ENCODE assay signal across 12 cellular contexts in the genomic region with DNA sequence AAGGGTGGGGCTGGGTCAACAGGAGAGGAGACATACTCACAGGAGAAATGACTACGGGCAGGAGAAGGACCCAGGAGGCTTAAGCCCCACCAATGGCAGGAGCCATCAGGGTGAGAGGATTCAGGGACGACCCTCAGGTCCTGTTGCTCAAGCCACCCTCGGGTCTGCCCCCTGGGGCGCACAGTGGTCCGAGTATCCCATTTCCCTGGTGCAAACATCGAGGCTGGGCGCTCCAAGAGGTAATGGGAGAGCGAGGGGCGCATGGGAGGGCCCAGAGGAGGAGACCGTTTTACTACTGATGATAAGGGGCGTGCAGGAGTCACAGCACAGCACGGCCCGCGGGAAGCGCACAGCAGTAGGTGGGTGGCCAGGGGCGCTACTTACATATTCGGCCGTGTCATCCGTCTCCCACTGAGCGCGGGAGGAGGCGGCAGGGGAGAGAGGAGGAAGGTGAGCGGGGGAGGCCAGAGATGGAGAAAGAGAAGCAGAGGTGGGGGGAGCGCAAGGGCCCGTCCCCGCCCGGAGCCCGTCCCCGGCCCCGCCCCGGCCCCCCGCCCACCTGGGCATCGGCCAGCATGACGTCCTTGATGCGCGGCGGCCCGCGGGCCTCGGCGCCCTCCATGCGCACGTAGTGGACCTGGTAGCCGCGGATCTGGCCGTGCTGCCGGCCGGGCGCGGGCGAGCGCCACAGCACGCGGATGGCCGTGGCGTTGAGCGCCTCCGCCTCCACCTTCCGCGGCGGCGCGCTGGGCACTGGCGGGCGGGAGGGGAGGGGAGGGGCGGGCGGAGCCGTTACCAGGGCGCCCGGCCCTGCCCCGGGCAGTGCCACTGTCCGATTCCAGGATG.
DNase-seq lines count a peak whose midpoint lies in the region; ATAC-seq, FAIRE-seq and TF ChIP-seq lines count a peak whose summit lies in the region.
"Had no signal": no experiment of that assay in that cellular context is flagged by ENCODE, and none has a peak within 500 bp of the region (broad histone marks: within the 10 kb centered on the region; RNA-seq: fewer than 3 reads in every experiment).

No MANE protein-coding gene starts in this region.

- in situ Hi-C loops in HepG2 (cut with HindIII; ENCODE audit: extremely low pct_ligation_motif_present, low pct_unique_long_range_greater_than_20kb) = no loop called here

- H3K27me3 ChIP-seq in HepG2 (ENCODE audit: control insufficient read depth in 1 of 2, insufficient read depth in 2 of 2, low read length in 2 of 2) = no peaks in the 10 kb centered on the region
- no peaks in the 10 kb centered on the region for H3K27me3 ChIP-seq in right lobe of liver
- H3K27me3 ChIP-seq in adipocyte (replicated peaks; ENCODE audit: control insufficient read depth, insufficient read depth, low read length) = no peaks in the 10 kb centered on the region
- H3K27me3 ChIP-seq in lower lobe of right lung (ENCODE audit: low read depth) = no peaks in the 10 kb centered on the region

- ATAC-seq in HepG2 (no peak), right lobe of liver (no peak), lower lobe of right lung (peak; percentile 52 to 61)

- H3K36me3 ChIP-seq in HepG2 (replicated peaks in 1 of 2; ENCODE audit: control insufficient read depth in 1 of 2, insufficient read depth in 2 of 2, low read length in 2 of 2) = peaks cover 0 to 1% of the 10 kb centered on the region in 2 experiments; a peak in 2 of 5 replicates
- no peaks in the 10 kb centered on the region for H3K36me3 ChIP-seq in right lobe of liver
- peaks cover 40% of the 10 kb centered on the region for H3K36me3 ChIP-seq in adipocyte (ENCODE audit: control insufficient read depth, insufficient read depth, low read length, severe bottlenecking)
- H3K36me3 ChIP-seq in lower lobe of right lung = peaks cover 4% of the 10 kb centered on the region

- H3K27ac ChIP-seq in HepG2 (ENCODE audit: extremely low read length, insufficient read depth, low read length) (no peak overlapping the region), right lobe of liver (no peak overlapping the region), lower lobe of right lung (no peak overlapping the region)

- no peak for TF ChIP-seq RAD21 in HepG2 (CRISPR knock-in tag; IDR thresholded peaks at IDR 0.05)

- TF ChIP-seq CTCF in HepG2 (CRISPR knock-in tag; IDR thresholded peaks at IDR 0.05) = no peak
- TF ChIP-seq CTCF in right lobe of liver (IDR thresholded peaks at IDR 0.05) = no peak
- TF ChIP-seq CTCF in lower lobe of right lung (IDR thresholded peaks at IDR 0.05) = no peak

- no peak for TF ChIP-seq EP300 in HepG2 (IDR thresholded peaks at IDR 0.05; ENCODE audit: low read depth in 2 of 2, low read length in 2 of 2)
- no peak for TF ChIP-seq EP300 in HepG2 (CRISPR knock-in tag; IDR thresholded peaks at IDR 0.05; ENCODE audit: borderline replicate concordance)

- DNase-seq in HepG2 (ENCODE audit: low spot score) = no peak
- DNase-seq in right lobe of liver = no peak
- peak; percentile 48 for DNase-seq in adipocyte (ENCODE audit: low read depth)
- DNase-seq in lower lobe of right lung = no peak
- DNase-seq in iPS-NIHi7 (ENCODE audit: extremely low spot score) = no peak
- DNase-seq in SIG-M5 (lab: John Stamatoyannopoulos, UW) = no peak
- no peak for DNase-seq in DMS153 treated with DMSO at 0.1 percent for 48 hours (lab: John Stamatoyannopoulos, UW; ENCODE audit: unreplicated experiment)
- DNase-seq in activated CD4-positive, alpha-beta T cell treated with anti-CD3 and anti-CD28 coated beads, Interleukin-2, amount 50 U/mL, for 48 hours = no peak
- DNase-seq: CD4-positive, alpha-beta memory T cell; midbrain; NCI-H526 treated with DMSO at 0.1 percent for 48 hours; T-helper 1 cell had no signal

- no peaks in the 10 kb centered on the region for H4K20me1 ChIP-seq in HepG2 (ENCODE audit: insufficient read depth, low read length)

- POLR2A ChIA-PET in HepG2 (lab: Yijun Ruan, JAX) = no interaction called here

- H3K4me3 ChIP-seq in HepG2 (replicated peaks in 1 of 3; ENCODE audit: insufficient read depth in 1 of 3, low read depth in 2 of 3, low read length in 3 of 3) (no peak overlapping the region), right lobe of liver (no peak overlapping the region), adipocyte (ENCODE audit: low read length) (no peak overlapping the region), lower lobe of right lung (peak overlapping the region; percentile 11)

- no peaks in the 10 kb centered on the region for H3K79me2 ChIP-seq in HepG2 (ENCODE audit: insufficient read depth, low read length)

- no TSS peak for BruUV-seq in HepG2 (replicated peaks; lab: Mats Ljungman, UMichigan)

- H3K9me3 ChIP-seq in HepG2 (ENCODE audit: low read length) (no peaks in the 10 kb centered on the region), right lobe of liver (no peaks in the 10 kb centered on the region), adipocyte (ENCODE audit: control insufficient read depth, low read length) (no peaks in the 10 kb centered on the region), lower lobe of right lung (no peaks in the 10 kb centered on the region)

- intact Hi-C loops in HepG2 (cut with micrococcal nuclease; ENCODE audit: unreplicated experiment) (no loop called here), right lobe of liver (cut with DNase I) (no loop called here), lower lobe of right lung (cut with DNase I) (no loop called here)

- no peak for FAIRE-seq in HepG2 (lab: Jason Lieb, UNC)

- 97% methylated on average over 51 of the region's 72 CpGs for WGBS in HepG2 (ENCODE audit: low lambda C conversion rate)
- 66% methylated on average over 11 of the region's 72 CpGs for WGBS in right lobe of liver (ENCODE audit: insufficient coverage, low coverage, low lambda C conversion rate, missing lambda C conversion rate)

- H2AFZ ChIP-seq in HepG2 (ENCODE audit: low read length) = no peak overlapping the region

- TF ChIP-seq POLR2A in HepG2 (IDR thresholded peaks at IDR 0.05; ENCODE audit: insufficient read depth in 1 of 2, low read depth in 2 of 2, low read length in 2 of 2) = no peak
- no peak for TF ChIP-seq POLR2A in right lobe of liver (IDR thresholded peaks at IDR 0.05)

- H3K4me2 ChIP-seq in HepG2 (ENCODE audit: low read depth, low read length) = no peak overlapping the region

- H3K9ac ChIP-seq in HepG2 (ENCODE audit: insufficient read depth, low read depth, low read length) (no peak overlapping the region), adipocyte (ENCODE audit: low read length) (no peak overlapping the region)

- H3K4me1 ChIP-seq in HepG2 (ENCODE audit: insufficient read depth, low read length) (no peaks in the 10 kb centered on the region), right lobe of liver (no peaks in the 10 kb centered on the region), adipocyte (ENCODE audit: control insufficient read depth, insufficient read depth, low read length) (no peaks in the 10 kb centered on the region), lower lobe of right lung (no peaks in the 10 kb centered on the region)

- CTCF ChIA-PET in HepG2 (lab: Yijun Ruan, JAX; ENCODE audit: low intra/inter-chr PET ratio, low total read pairs) = no interaction called here

TF ChIP-seq in HepG2, 621 proteins besides CTCF, POLR2A, EP300 and RAD21:
- TF ChIP-seq ZNF629 (CRISPR knock-in tag; conservative IDR thresholded peaks at IDR 0.05) = peak; percentile 62
- no peak for TF ChIP-seq BHLHE40 (IDR thresholded peaks at IDR 0.05; ENCODE audit: low read length)
- TF ChIP-seq NFATC3 (CRISPR knock-in tag; IDR thresholded peaks at IDR 0.05) = no peak

Comparison
In these comparisons a context has a peak if more than half of its experiments do, and no peak if none do; other contexts are left out.
1. ATAC-seq: peak in lower lobe of right lung (2 of 2); none in HepG2 (single experiment) and right lobe of liver (0 of 4).